ENCODE assay signal across 8 cellular contexts in genomic region chr10:28663576-28664368, GRCh38. TPM values are rescaled to one million over a fixed set of nuclear protein-coding genes. Genes with fewer than 3 reads are reported as not detected.
DNase-seq lines count a peak whose midpoint lies in the region; ATAC-seq and TF ChIP-seq lines count a peak whose summit lies in the region.

No MANE protein-coding gene starts in this region.

- no peak overlapping the region for H3K4me3 ChIP-seq in HEK293 (ENCODE audit: low read depth, low read length)
- no peak overlapping the region for H3K4me3 ChIP-seq in vagina

- H3K27ac Mint-ChIP-seq in activated naive CD4-positive, alpha-beta T cell treated with anti-CD3 and anti-CD28 coated beads, Interleukin-2, amount 10 ng/mL, durations not matched to agents 7 days and 5 days: no peak overlapping the region
- H3K27ac Mint-ChIP-seq in glutamatergic neuron (ENCODE audit: unreplicated experiment): no peak overlapping the region

- peaks cover 8% of the 10 kb centered on the region for H3K4me1 Mint-ChIP-seq in activated naive CD4-positive, alpha-beta T cell treated with anti-CD3 and anti-CD28 coated beads, Interleukin-2, amount 10 ng/mL, durations not matched to agents 7 days and 5 days
- H3K4me1 Mint-ChIP-seq in glutamatergic neuron (ENCODE audit: low read depth, unreplicated experiment): peaks cover 10% of the 10 kb centered on the region

- 0 out of 2 replicates have a peak, but pooled peaks cover 6% of the 10 kb centered on the region for H3K4me1 ChIP-seq in HEK293 (ENCODE audit: control insufficient read depth, insufficient read depth, low read length)
- H3K4me1 ChIP-seq in vagina: peaks cover 6% of the 10 kb centered on the region

- no peak for TF ChIP-seq POLR2A in vagina (IDR thresholded peaks at IDR 0.05)

- intact Hi-C loops in vagina (cut with DNase I): loop anchor here (10.0 kb wide), 1 partner anchor 641 kb away; no protein-coding TSS in a partner anchor

- no peak overlapping the region for H3K27ac ChIP-seq in HEK293 (ENCODE audit: extremely low read depth, low read depth, low read length)
- H3K27ac ChIP-seq in vagina: no peak overlapping the region

- H3K4me3 Mint-ChIP-seq in activated naive CD4-positive, alpha-beta T cell treated with anti-CD3 and anti-CD28 coated beads, Interleukin-2, amount 10 ng/mL, durations not matched to agents 7 days and 5 days: no peak overlapping the region
- H3K4me3 Mint-ChIP-seq in glutamatergic neuron (ENCODE audit: unreplicated experiment): no peak overlapping the region

- peaks cover 59% of the 10 kb centered on the region for H3K27me3 Mint-ChIP-seq in activated naive CD4-positive, alpha-beta T cell treated with anti-CD3 and anti-CD28 coated beads, Interleukin-2, amount 10 ng/mL, durations not matched to agents 7 days and 5 days
- H3K27me3 Mint-ChIP-seq in glutamatergic neuron (ENCODE audit: unreplicated experiment): peaks cover 14% of the 10 kb centered on the region

- ATAC-seq in SK-N-SH treated with all-trans-retinoic acid at 6 μM for 48 hours: peak; percentile 96

- no peaks in the 10 kb centered on the region for H3K36me3 Mint-ChIP-seq in activated naive CD4-positive, alpha-beta T cell treated with anti-CD3 and anti-CD28 coated beads, Interleukin-2, amount 10 ng/mL, durations not matched to agents 7 days and 5 days
- H3K36me3 Mint-ChIP-seq in glutamatergic neuron (ENCODE audit: unreplicated experiment): no peaks in the 10 kb centered on the region

- H3K9me3 ChIP-seq in HEK293 (ENCODE audit: control insufficient read depth, insufficient read depth, low read depth, low read length) (no peaks in the 10 kb centered on the region), vagina (no peaks in the 10 kb centered on the region)

- TF ChIP-seq CTCF in GM12801 (IDR thresholded peaks at IDR 0.05; ENCODE audit: extremely low read depth, insufficient read length) (peak; percentile 86), HEK293 (tag by site-specific recombination; IDR thresholded peaks at IDR 0.05) (peak; percentile 84), glutamatergic neuron (IDR thresholded peaks at IDR 0.05; ENCODE audit: partially characterized antibody, unreplicated experiment) (peak; percentile 87), vagina (IDR thresholded peaks at IDR 0.05) (peak; percentile 87 to 97 (median 90))

- H3K36me3 ChIP-seq in HEK293 (ENCODE audit: control insufficient read depth in 2 of 2, insufficient read depth in 1 of 2, low read length in 2 of 2) (no peaks in the 10 kb centered on the region), vagina (no peaks in the 10 kb centered on the region)

- DNase-seq in NAMALWA (ENCODE audit: low spot score) (peak; percentile 82), glutamatergic neuron (peak; percentile 85), pons (ENCODE audit: low spot score) (peak; percentile 94), vagina (ENCODE audit: extremely low spot score in 2 of 2) (peak in 1 of 2 donors; percentile 58)
- DNase-seq in activated naive CD4-positive, alpha-beta T cell treated with anti-CD3 and anti-CD28 coated beads, Interleukin-2, amount 10 ng/mL, durations not matched to agents 7 days and 5 days: peak; percentile 81

- CTCF ChIA-PET in HEK293 (lab: Yijun Ruan, JAX): interaction anchor here (0.6 to 3.4 kb wide), 55 partner anchors 11 to 928 kb away, joined by 3 to 43 read pairs (median 4); partner anchors contain the start of gene BAMBI
- CTCF ChIA-PET in activated naive CD4-positive, alpha-beta T cell treated with anti-CD3 and anti-CD28 coated beads, Interleukin-2, amount 10 ng/mL, durations not matched to agents 7 days and 5 days (lab: Charles Lee): interaction anchor here (0.6 to 1.6 kb wide), 22 partner anchors 11 to 833 kb away, joined by 3 to 27 read pairs (median 4); partner anchors contain the start of gene BAMBI

- H3K27me3 ChIP-seq in vagina: no peaks in the 10 kb centered on the region

- H3K9me3 Mint-ChIP-seq in activated naive CD4-positive, alpha-beta T cell treated with anti-CD3 and anti-CD28 coated beads, Interleukin-2, amount 10 ng/mL, durations not matched to agents 7 days and 5 days: no peaks in the 10 kb centered on the region
- H3K9me3 Mint-ChIP-seq in glutamatergic neuron (ENCODE audit: unreplicated experiment): no peaks in the 10 kb centered on the region

- POLR2A ChIA-PET in HEK293 (lab: Yijun Ruan, JAX): interaction anchor here (1.4 kb wide), 1 partner anchor 13 kb away, joined by 7 read pairs; the partner anchor contains the start of gene BAMBI

TF ChIP-seq in HEK293, 187 proteins besides CTCF, POLR2A, EP300 and RAD21 (continues in another document):
- TF ChIP-seq ZNF701 (tag by site-specific recombination; IDR thresholded peaks at IDR 0.05): no peak
- TF ChIP-seq, protein P1, sequence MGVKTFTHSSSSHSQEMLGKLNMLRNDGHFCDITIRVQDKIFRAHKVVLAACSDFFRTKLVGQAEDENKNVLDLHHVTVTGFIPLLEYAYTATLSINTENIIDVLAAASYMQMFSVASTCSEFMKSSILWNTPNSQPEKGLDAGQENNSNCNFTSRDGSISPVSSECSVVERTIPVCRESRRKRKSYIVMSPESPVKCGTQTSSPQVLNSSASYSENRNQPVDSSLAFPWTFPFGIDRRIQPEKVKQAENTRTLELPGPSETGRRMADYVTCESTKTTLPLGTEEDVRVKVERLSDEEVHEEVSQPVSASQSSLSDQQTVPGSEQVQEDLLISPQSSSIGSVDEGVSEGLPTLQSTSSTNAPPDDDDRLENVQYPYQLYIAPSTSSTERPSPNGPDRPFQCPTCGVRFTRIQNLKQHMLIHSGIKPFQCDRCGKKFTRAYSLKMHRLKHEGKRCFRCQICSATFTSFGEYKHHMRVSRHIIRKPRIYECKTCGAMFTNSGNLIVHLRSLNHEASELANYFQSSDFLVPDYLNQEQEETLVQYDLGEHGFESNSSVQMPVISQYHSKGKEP (tag by site-specific recombination; IDR thresholded peaks at IDR 0.05): no peak
- peak; percentile 98 for TF ChIP-seq ZNF654 (tag by site-specific recombination; IDR thresholded peaks at IDR 0.05; ENCODE audit: low read depth)
- no peak for TF ChIP-seq ZNF16 (tag by site-specific recombination; IDR thresholded peaks at IDR 0.05; ENCODE audit: low read depth)
- TF ChIP-seq IKZF3 (tag by site-specific recombination; IDR thresholded peaks at IDR 0.05): peak; percentile 36; the same call in 1 of the 2 replicates
- no peak for TF ChIP-seq ZNF133 (tag by site-specific recombination; IDR thresholded peaks at IDR 0.05)
- no peak for TF ChIP-seq ZNF274 (IDR thresholded peaks at IDR 0.05; ENCODE audit: low read length)
- TF ChIP-seq ZNF274 (tag by site-specific recombination; IDR thresholded peaks at IDR 0.05; ENCODE audit: borderline replicate concordance): no peak
- peak; percentile 59; the same call in 1 of the 2 replicates for TF ChIP-seq ZSCAN30 (tag by site-specific recombination; IDR thresholded peaks at IDR 0.05)
- TF ChIP-seq SP7 (tag by site-specific recombination; IDR thresholded peaks at IDR 0.05): 0 out of 2 replicates have a peak, but pooled peaks have one; percentile 13
- no peak for TF ChIP-seq ZSCAN23 (tag by site-specific recombination; IDR thresholded peaks at IDR 0.05)
- no peak for TF ChIP-seq ZSCAN16 (tag by site-specific recombination; IDR thresholded peaks at IDR 0.05)
- TF ChIP-seq ZNF660 (tag by site-specific recombination; IDR thresholded peaks at IDR 0.05): 0 out of 2 replicates have a peak, but pooled peaks have one; percentile 58
- no peak for TF ChIP-seq ZNF155 (tag by site-specific recombination; IDR thresholded peaks at IDR 0.05)
- 0 out of 2 replicates have a peak, but pooled peaks have one; percentile 26 for TF ChIP-seq ZFP37 (tag by site-specific recombination; IDR thresholded peaks at IDR 0.05)
- peak; percentile 58 for TF ChIP-seq PRDM1 (tag by site-specific recombination; IDR thresholded peaks at IDR 0.05)

TF ChIP-seq in SK-N-SH treated with all-trans-retinoic acid at 6 μM for 48 hours, 23 proteins besides CTCF, POLR2A, EP300 and RAD21 (continues in another document):
- TF ChIP-seq, protein P2, sequence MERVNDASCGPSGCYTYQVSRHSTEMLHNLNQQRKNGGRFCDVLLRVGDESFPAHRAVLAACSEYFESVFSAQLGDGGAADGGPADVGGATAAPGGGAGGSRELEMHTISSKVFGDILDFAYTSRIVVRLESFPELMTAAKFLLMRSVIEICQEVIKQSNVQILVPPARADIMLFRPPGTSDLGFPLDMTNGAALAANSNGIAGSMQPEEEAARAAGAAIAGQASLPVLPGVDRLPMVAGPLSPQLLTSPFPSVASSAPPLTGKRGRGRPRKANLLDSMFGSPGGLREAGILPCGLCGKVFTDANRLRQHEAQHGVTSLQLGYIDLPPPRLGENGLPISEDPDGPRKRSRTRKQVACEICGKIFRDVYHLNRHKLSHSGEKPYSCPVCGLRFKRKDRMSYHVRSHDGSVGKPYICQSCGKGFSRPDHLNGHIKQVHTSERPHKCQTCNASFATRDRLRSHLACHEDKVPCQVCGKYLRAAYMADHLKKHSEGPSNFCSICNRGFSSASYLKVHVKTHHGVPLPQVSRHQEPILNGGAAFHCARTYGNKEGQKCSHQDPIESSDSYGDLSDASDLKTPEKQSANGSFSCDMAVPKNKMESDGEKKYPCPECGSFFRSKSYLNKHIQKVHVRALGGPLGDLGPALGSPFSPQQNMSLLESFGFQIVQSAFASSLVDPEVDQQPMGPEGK (CRISPR knock-in tag; IDR thresholded peaks at IDR 0.05; ENCODE audit: borderline replicate concordance): no peak
- no peak for TF ChIP-seq ZFP30 (CRISPR knock-in tag; IDR thresholded peaks at IDR 0.05)
- TF ChIP-seq, protein P3, sequence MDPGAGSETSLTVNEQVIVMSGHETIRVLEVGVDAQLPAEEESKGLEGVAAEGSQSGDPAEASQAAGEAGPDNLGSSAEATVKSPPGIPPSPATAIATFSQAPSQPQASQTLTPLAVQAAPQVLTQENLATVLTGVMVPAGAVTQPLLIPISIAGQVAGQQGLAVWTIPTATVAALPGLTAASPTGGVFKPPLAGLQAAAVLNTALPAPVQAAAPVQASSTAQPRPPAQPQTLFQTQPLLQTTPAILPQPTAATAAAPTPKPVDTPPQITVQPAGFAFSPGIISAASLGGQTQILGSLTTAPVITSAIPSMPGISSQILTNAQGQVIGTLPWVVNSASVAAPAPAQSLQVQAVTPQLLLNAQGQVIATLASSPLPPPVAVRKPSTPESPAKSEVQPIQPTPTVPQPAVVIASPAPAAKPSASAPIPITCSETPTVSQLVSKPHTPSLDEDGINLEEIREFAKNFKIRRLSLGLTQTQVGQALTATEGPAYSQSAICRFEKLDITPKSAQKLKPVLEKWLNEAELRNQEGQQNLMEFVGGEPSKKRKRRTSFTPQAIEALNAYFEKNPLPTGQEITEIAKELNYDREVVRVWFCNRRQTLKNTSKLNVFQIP (CRISPR knock-in tag; IDR thresholded peaks at IDR 0.05; ENCODE audit: borderline replicate concordance, low read depth): no peak

RNA-seq across cellular contexts. Expression of gene BAMBI, which starts 13.5 kb away (rescaled TPM):
- total RNA-seq in glutamatergic neuron (ENCODE audit: unreplicated experiment) (5.8 TPM), vagina (10.8 TPM)
